ENCODE assay signal across 16 cellular contexts in genomic region chr6:37556884-37557644, GRCh38. TPM values are rescaled to one million over a fixed set of nuclear protein-coding genes. Genes with fewer than 3 reads are reported as not detected.
DNase-seq lines count a peak whose midpoint lies in the region; ATAC-seq and TF ChIP-seq lines count a peak whose summit lies in the region.
"Had no signal": no experiment of that assay in that cellular context is flagged by ENCODE, and none has a peak within 500 bp of the region (broad histone marks: within the 10 kb centered on the region; RNA-seq: fewer than 3 reads in every experiment).

No MANE protein-coding gene starts in this region.

- H3K9me3 ChIP-seq in Panc1 (ENCODE audit: control insufficient read depth, insufficient read depth, low read depth, low read length): no peaks in the 10 kb centered on the region
- H3K9me3 ChIP-seq: sigmoid colon, SK-N-SH had no signal

- H3K4me1 Mint-ChIP-seq in nephron: peaks cover 66% of the 10 kb centered on the region
- peaks cover 7% of the 10 kb centered on the region for H3K4me1 Mint-ChIP-seq in MCF 10A (ENCODE audit: insufficient read depth, unreplicated experiment)

- peak overlapping the region; percentile 36 for H3K4me3 ChIP-seq in GM12875 (ENCODE audit: low read depth, low read length)
- no peak overlapping the region for H3K4me3 ChIP-seq in Panc1 (ENCODE audit: low read depth in 2 of 2, low read length in 2 of 2)
- H3K4me3 ChIP-seq: sigmoid colon had no signal

- DNase-seq in Panc1 (ENCODE audit: low read depth, low spot score) (no peak), NCI-H2227 treated with DMSO at 0.1 percent for 48 hours (lab: John Stamatoyannopoulos, UW) (no peak), DMS 273 (lab: John Stamatoyannopoulos, UW; ENCODE audit: unreplicated experiment) (no peak), NAMALWA (ENCODE audit: low spot score) (no peak), MCF 10A (ENCODE audit: unreplicated experiment) (no peak)
- DNase-seq: activated naive CD8-positive, alpha-beta T cell treated with anti-CD3 and anti-CD28 coated beads for 36 hours; EL; left colon; naive thymus-derived CD8-positive, alpha-beta T cell; NCI-H774; sigmoid colon; SK-N-SH had no signal

- H3K4me3 Mint-ChIP-seq in nephron: peak overlapping the region in 1 of 3 experiments; percentile 35
- no peak overlapping the region for H3K4me3 Mint-ChIP-seq in MCF 10A (ENCODE audit: unreplicated experiment)
- H3K4me3 Mint-ChIP-seq: activated naive CD8-positive, alpha-beta T cell treated with anti-CD3 and anti-CD28 coated beads for 36 hours; central memory CD8-positive, alpha-beta T cell had no signal

- peaks cover 62% of the 10 kb centered on the region for H3K4me1 ChIP-seq in Panc1 (ENCODE audit: control insufficient read depth, insufficient read depth, low read length)

- no peaks in the 10 kb centered on the region for H3K36me3 ChIP-seq in Panc1 (ENCODE audit: control insufficient read depth, insufficient read depth, low read length)
- H3K36me3 ChIP-seq: sigmoid colon had no signal

- H3K27ac Mint-ChIP-seq in nephron (peak overlapping the region in 2 of 3 experiments; percentile 39 to 64), MCF 10A (ENCODE audit: low read depth, unreplicated experiment) (no peak overlapping the region)
- H3K27ac Mint-ChIP-seq: activated naive CD8-positive, alpha-beta T cell treated with anti-CD3 and anti-CD28 coated beads for 36 hours had no signal

- H3K27ac ChIP-seq in Panc1 (ENCODE audit: low read length): peak overlapping the region; percentile 90
- H3K27ac ChIP-seq: sigmoid colon had no signal

- no TSS peak for BruUV-seq in Panc1 (replicated peaks; lab: Mats Ljungman, UMichigan)
- no TSS peak for BruUV-seq in MCF 10A (replicated peaks; lab: Mats Ljungman, UMichigan)

- in situ Hi-C loops in Panc1 (cut with HindIII; ENCODE audit: low pct_unique_long_range_greater_than_20kb, low sequenced_read_pairs): no loop called here

- TF ChIP-seq CTCF in GM12875 (IDR thresholded peaks at IDR 0.05; ENCODE audit: borderline replicate concordance, insufficient read depth, low read depth, low read length) (no peak), Panc1 (IDR thresholded peaks at IDR 0.05) (no peak), nephron (IDR thresholded peaks at IDR 0.05; ENCODE audit: unreplicated experiment in 3 of 3) (no peak), MCF 10A (IDR thresholded peaks at IDR 0.05; ENCODE audit: unreplicated experiment) (no peak)

- intact Hi-C loops in Panc1 (cut with micrococcal nuclease; ENCODE audit: unreplicated experiment): no loop called here
- intact Hi-C loops in MCF 10A (cut with micrococcal nuclease): no loop called here

- H3K27me3 ChIP-seq in Panc1 (ENCODE audit: control insufficient read depth, insufficient read depth, low read length): no peaks in the 10 kb centered on the region

- CTCF ChIA-PET in Panc1 (lab: Charles Lee) (no interaction called here), MCF 10A (lab: Yijun Ruan, JAX) (interaction anchor here (1.3 to 1.6 kb wide), 2 partner anchors 9 to 10 kb away, joined by 3 to 4 read pairs; no protein-coding TSS in a partner anchor)

- H3K9me3 Mint-ChIP-seq in nephron (no peaks in the 10 kb centered on the region), MCF 10A (ENCODE audit: unreplicated experiment) (no peaks in the 10 kb centered on the region)
- H3K9me3 Mint-ChIP-seq: central memory CD8-positive, alpha-beta T cell; naive thymus-derived CD8-positive, alpha-beta T cell had no signal

- ATAC-seq in GM21737 (IDR thresholded peaks at IDR 0.05; ENCODE audit: unreplicated experiment) (peak; percentile 38), Panc1 (no peak)
- ATAC-seq: left colon; naive thymus-derived CD8-positive, alpha-beta T cell had no signal

- POLR2A ChIA-PET in Panc1 (lab: Charles Lee): no interaction called here
- POLR2A ChIA-PET in MCF 10A (lab: Yijun Ruan, JAX): no interaction called here

- H3K27me3 Mint-ChIP-seq in nephron (ENCODE audit: low read depth) (peaks cover 71% of the 10 kb centered on the region), MCF 10A (ENCODE audit: insufficient read depth, unreplicated experiment) (peaks cover 16% of the 10 kb centered on the region)
- H3K27me3 Mint-ChIP-seq: central memory CD8-positive, alpha-beta T cell; naive thymus-derived CD8-positive, alpha-beta T cell had no signal

- H3K36me3 Mint-ChIP-seq in nephron (ENCODE audit: low read depth) (no peaks in the 10 kb centered on the region), MCF 10A (ENCODE audit: insufficient read depth, unreplicated experiment) (no peaks in the 10 kb centered on the region)
- H3K36me3 Mint-ChIP-seq: activated naive CD8-positive, alpha-beta T cell treated with anti-CD3 and anti-CD28 coated beads for 36 hours; naive thymus-derived CD8-positive, alpha-beta T cell had no signal

RNA-seq across cellular contexts. Expression of gene CCDC167, which starts 57.4 kb away (rescaled TPM):
- total RNA-seq in Panc1 (2021; ENCODE audit: unreplicated experiment): 57.6 TPM
- polyA plus RNA-seq in Panc1 (2012; ENCODE audit: insufficient read length): 48.1 TPM
- total RNA-seq in MCF 10A (2022): 24.4 and 40.8 TPM in 2 replicates
